In the genomic region with DNA sequence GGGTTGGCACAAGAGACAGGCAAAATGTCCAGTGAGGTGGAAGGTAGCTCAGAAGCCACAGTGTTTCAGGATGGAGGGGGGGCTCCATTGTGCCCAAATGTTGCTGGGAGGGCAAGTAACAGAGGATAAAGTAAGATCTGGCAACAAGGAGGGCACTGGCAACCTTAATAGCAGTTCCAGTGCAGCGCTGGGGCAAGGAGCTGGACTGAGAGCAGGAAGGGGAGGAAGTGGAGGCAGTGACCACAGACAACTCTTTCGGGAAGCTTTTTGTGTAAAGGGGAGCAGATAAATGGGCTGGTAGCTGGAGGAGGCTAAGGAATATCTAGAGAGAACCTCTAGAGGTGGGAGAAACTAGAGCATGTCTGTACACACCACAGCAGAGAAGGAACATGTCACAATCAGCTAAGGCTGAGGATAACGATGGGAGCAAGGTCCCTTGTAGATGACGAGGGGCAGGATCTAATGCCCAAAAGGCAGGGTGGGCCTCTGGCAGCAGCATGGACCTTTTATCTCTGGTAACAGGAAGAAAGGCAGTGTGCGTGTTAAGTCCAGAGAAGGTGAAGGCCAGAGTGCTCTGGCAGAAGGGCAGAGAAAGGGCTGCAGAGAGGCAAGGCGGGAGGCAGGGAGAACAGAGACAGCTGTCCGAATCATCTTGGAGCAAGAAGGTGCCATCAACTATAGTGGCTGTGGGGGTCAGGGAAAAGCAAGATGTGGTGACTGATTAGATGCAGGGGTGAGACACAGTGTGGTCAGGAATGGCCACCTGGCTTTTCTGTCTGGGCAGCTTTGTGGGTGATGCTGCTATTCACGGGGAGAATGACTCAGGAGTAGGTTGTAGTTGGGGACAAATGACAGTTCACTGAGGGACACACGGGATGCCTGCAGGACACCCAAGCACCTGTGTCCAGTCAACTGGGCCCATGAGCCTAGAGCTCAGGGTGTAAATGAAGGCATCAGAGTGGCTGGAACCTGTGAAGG, we compare ENCODE assay signal across 1 cellular context.
TF ChIP-seq lines count a peak whose summit lies in the region.

No MANE protein-coding gene starts in this region.

TF ChIP-seq in H1, 55 proteins besides CTCF, POLR2A, EP300 and RAD21:
- no peak for TF ChIP-seq CHD1 (IDR thresholded peaks at IDR 0.05; ENCODE audit: low read depth, low read length)
- TF ChIP-seq SIN3A (conservative IDR thresholded peaks at IDR 0.05 in 1 of 2, IDR thresholded peaks at IDR 0.05 in 1 of 2; ENCODE audit: low read depth in 1 of 2, low read length in 2 of 2), result no peak
- no peak for TF ChIP-seq MAFK (IDR thresholded peaks at IDR 0.05; ENCODE audit: low read depth, low read length)
- TF ChIP-seq RNF2 (IDR thresholded peaks at IDR 0.05; ENCODE audit: borderline replicate concordance, low read depth, low read length, missing control alignments, poor library complexity, severe bottlenecking), result no peak
- TF ChIP-seq CHD2 (IDR thresholded peaks at IDR 0.05; ENCODE audit: low read length), result no peak
TF ChIP-seq in H1: peak in this region for 0.
